Comparison of ENCODE assay signal across 8 cellular contexts in the genomic region with DNA sequence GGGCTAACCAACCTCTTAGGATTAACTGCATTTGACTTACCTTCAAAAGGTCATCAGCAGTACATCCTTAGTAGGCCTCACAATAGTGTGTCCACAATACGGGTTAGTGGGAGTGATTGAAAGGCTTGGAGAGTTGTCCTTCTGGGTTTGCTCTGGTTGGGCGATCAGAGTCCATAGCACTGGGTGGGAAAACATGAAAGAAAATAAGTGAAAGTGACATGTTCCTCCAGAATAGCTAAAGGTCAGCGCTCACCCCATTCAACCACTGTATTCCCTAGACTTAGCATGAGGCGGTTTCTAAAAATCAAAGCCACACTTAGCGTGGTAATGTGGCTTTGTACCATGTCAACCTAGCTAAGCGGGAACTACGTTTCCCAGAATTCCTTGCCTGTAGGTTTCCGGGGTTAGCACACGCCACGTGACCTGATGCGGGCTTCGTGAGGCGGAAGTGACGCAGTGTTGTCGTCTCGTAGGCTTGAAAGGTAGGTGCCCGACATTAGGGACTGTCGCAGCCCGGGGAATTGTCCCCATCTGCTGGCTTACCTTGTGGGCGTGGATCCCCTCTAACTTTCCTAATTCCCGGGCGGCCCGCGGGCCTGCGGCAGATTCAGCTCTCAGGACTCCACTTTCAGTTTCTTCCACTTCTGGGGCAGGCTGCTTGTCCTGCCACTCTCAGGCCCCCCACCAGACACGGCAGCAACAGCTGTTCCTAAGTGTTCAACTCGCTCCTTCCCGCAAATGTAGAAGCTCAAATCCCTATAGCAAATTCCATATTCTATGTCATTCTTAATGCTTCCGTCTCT. TPM values are rescaled to one million over a fixed set of nuclear protein-coding genes. Genes with fewer than 3 reads are reported as not detected.
DNase-seq lines count a peak whose midpoint lies in the region; ATAC-seq, FAIRE-seq and TF ChIP-seq lines count a peak whose summit lies in the region.

No MANE protein-coding gene starts in this region.

- no peaks in the 10 kb centered on the region for H3K27me3 ChIP-seq in keratinocyte (ENCODE audit: control insufficient read depth, extremely low read depth, insufficient read depth, low read length)

- H2AFZ ChIP-seq in keratinocyte (ENCODE audit: control insufficient read depth, low read length) = peak overlapping the region; percentile 88

- H4K20me1 ChIP-seq in keratinocyte (ENCODE audit: control insufficient read depth, extremely low read depth, insufficient read depth, low read length) = no peaks in the 10 kb centered on the region

- ATAC-seq in GM18907 (IDR thresholded peaks at IDR 0.05; ENCODE audit: unreplicated experiment) = peak; percentile 99
- ATAC-seq in HG03159 (IDR thresholded peaks at IDR 0.05; ENCODE audit: unreplicated experiment) = peak; percentile 99

- H3K4me2 ChIP-seq in keratinocyte (ENCODE audit: control insufficient read depth, extremely low read depth, insufficient read depth, low read depth, low read length) = peak overlapping the region; percentile 80

- H3K27ac ChIP-seq in keratinocyte (ENCODE audit: control insufficient read depth, insufficient read depth, low read length) = peak overlapping the region; percentile 78

- TF ChIP-seq CTCF in AG09309 (IDR thresholded peaks at IDR 0.05; ENCODE audit: control insufficient read depth, insufficient read depth, low read depth, low read length, missing control alignments) (no peak), keratinocyte (optimal IDR thresholded peaks at IDR 0.05 in 1 of 3, IDR thresholded peaks at IDR 0.05 in 1 of 3, conservative IDR thresholded peaks at IDR 0.05 in 1 of 3; ENCODE audit: extremely low read depth in 1 of 3, insufficient read depth in 2 of 3, low read length in 3 of 3) (peak in 1 of 3 experiments; percentile 34)

- dilution Hi-C loops in keratinocyte (cut with MboI; ENCODE audit: extremely low pct_ligation_motif_present, low sequenced_read_pairs) = no loop called here

- no peaks in the 10 kb centered on the region for H3K36me3 ChIP-seq in keratinocyte (ENCODE audit: control insufficient read depth in 2 of 2, extremely low read depth in 1 of 2, insufficient read depth in 2 of 2, low read length in 2 of 2)

- DNase-seq in AG09309 (ENCODE audit: low read depth) = peak; percentile 61
- DNase-seq in NCI-H2227 (lab: John Stamatoyannopoulos, UW; ENCODE audit: unreplicated experiment) = peak; percentile 91
- peak; percentile 79 for DNase-seq in activated CD4-positive, CD25-positive, alpha-beta regulatory T cell treated with anti-CD3 and anti-CD28 coated beads, Interleukin-2, amount 50 U/mL, for 16 hours (ENCODE audit: low read depth, low spot score)
- DNase-seq in cerebellar nuclear complex (lab: John Stamatoyannopoulos, UW) = peak; percentile 21 to 76
- peak; percentile 19 for DNase-seq in keratinocyte (ENCODE audit: low read depth, low spot score)
- DNase-seq in stimulated activated CD4-positive, alpha-beta T cell treated with anti-CD3 and anti-CD28 coated beads, Interleukin-15, amount 100 ng/mL, for 1 hour (ENCODE audit: low read depth in 1 of 2, low spot score in 1 of 2) = peak; percentile 59 to 61

- H3K9me3 ChIP-seq in keratinocyte (ENCODE audit: control insufficient read depth, low read depth, low read length) = no peaks in the 10 kb centered on the region

- H3K79me2 ChIP-seq in keratinocyte (ENCODE audit: control insufficient read depth, insufficient read depth, low read length) = no peaks in the 10 kb centered on the region

- H3K9ac ChIP-seq in keratinocyte (ENCODE audit: control insufficient read depth, extremely low read depth, insufficient read depth, low read length) = peak overlapping the region; percentile 83

- H3K4me1 ChIP-seq in keratinocyte (ENCODE audit: control insufficient read depth, extremely low read depth, insufficient read depth, low read length) = peaks cover 5% of the 10 kb centered on the region

- peak; percentile 95 for FAIRE-seq in keratinocyte (lab: Jason Lieb, UNC)

- no peaks in the 10 kb centered on the region for H3K9me1 ChIP-seq in keratinocyte (ENCODE audit: control insufficient read depth, extremely low read depth, insufficient read depth, low read length)

- peak overlapping the region; percentile 77 for H3K4me3 ChIP-seq in AG09309 (ENCODE audit: control insufficient read depth, low read depth, low read length)
- peak overlapping the region; percentile 76 to 89 (median 84) for H3K4me3 ChIP-seq in keratinocyte (ENCODE audit: control insufficient read depth in 2 of 3, extremely low read depth in 1 of 3, insufficient read depth in 2 of 3, low read depth in 1 of 3, low read length in 3 of 3)

RNA-seq across cellular contexts. Expression of gene SCP2D1, which starts 19.8 kb away (rescaled TPM):
- not detected in 3 replicates for polyA plus RNA-seq in keratinocyte
- polyA plus RNA-seq in keratinocyte (2011; ENCODE audit: low read depth) = not detected
- polyA plus RNA-seq in keratinocyte (2011; cell fraction: cytosol; rRNA removed) = not detected in 2 replicates
- polyA plus RNA-seq in keratinocyte (2011; cell fraction: nucleus; rRNA removed) = not detected in 2 replicates
- polyA plus RNA-seq in keratinocyte (2012; ENCODE audit: low replicate concordance) = not detected in 2 replicates
- not detected in 3 replicates for polyA minus RNA-seq in keratinocyte
- not detected for polyA minus RNA-seq in keratinocyte (2011; cell fraction: cytosol; rRNA and poly(A)+ RNA removed)
- polyA minus RNA-seq in keratinocyte (2011; cell fraction: nucleus; rRNA and poly(A)+ RNA removed) = not detected in 2 replicates

Comparison
In these comparisons a context has a peak if more than half of its experiments do, and no peak if none do; other contexts are left out.
1. Peak in every context shown above with its lines: DNase-seq, ATAC-seq, H3K4me3 ChIP-seq and H3K27ac ChIP-seq.
2. DNase-seq: peak in every context shown above with its lines; median percentile 91 in NCI-H2227; 79 in activated CD4-positive, CD25-positive, alpha-beta regulatory T cell treated with anti-CD3 and anti-CD28 coated beads, Interleukin-2, amount 50 U/mL, for 16 hours; 61 in AG09309; 60 in stimulated activated CD4-positive, alpha-beta T cell treated with anti-CD3 and anti-CD28 coated beads, Interleukin-15, amount 100 ng/mL, for 1 hour; 48 in cerebellar nuclear complex; 19 in keratinocyte.